8 cellular contexts compared by ENCODE assay signal in genomic region chr3:142148871-142149860, GRCh38. TPM values are rescaled to one million over a fixed set of nuclear protein-coding genes. Genes with fewer than 3 reads are reported as not detected.
DNase-seq lines count a peak whose midpoint lies in the region; ATAC-seq and TF ChIP-seq lines count a peak whose summit lies in the region.

TSS of gene TFDP2 (minus strand) at chr3:142149544. CDS start at chr3:142101749, 47,795 bp downstream.

- H3K36me3 ChIP-seq in RWPE2 (ENCODE audit: low read depth): no peaks in the 10 kb centered on the region

- no peaks in the 10 kb centered on the region for H3K9me3 Mint-ChIP-seq in nephron
- H3K9me3 Mint-ChIP-seq in stimulated activated naive CD8-positive, alpha-beta T cell treated with anti-CD3 and anti-CD28 coated beads, Interleukin-15, Interleukin-2, amounts not matched to agents 100 ng/mL and 50 ng/mL, for 24 hours: no peaks in the 10 kb centered on the region

- peak; percentile 98 for ATAC-seq in RWPE2 (ENCODE audit: low read depth)

- peaks cover 3% of the 10 kb centered on the region for H3K27me3 Mint-ChIP-seq in nephron (ENCODE audit: low read depth)
- no peaks in the 10 kb centered on the region for H3K27me3 Mint-ChIP-seq in stimulated activated naive CD8-positive, alpha-beta T cell treated with anti-CD3 and anti-CD28 coated beads, Interleukin-15, Interleukin-2, amounts not matched to agents 100 ng/mL and 50 ng/mL, for 24 hours

- peak within 1 kb of the TSS; percentile 92 to 99 (median 95) for H3K4me3 Mint-ChIP-seq in nephron
- H3K4me3 Mint-ChIP-seq in stimulated activated naive CD8-positive, alpha-beta T cell treated with anti-CD3 and anti-CD28 coated beads, Interleukin-15, Interleukin-2, amounts not matched to agents 100 ng/mL and 50 ng/mL, for 24 hours: peak within 1 kb of the TSS; percentile 92

- peak within 1 kb of the TSS; percentile 70 for H3K4me3 ChIP-seq in LNCaP clone FGC (ENCODE audit: low read depth, low read length)
- peak within 1 kb of the TSS; percentile 71 for H3K4me3 ChIP-seq in RWPE2 (ENCODE audit: severe bottlenecking)
- peak within 1 kb of the TSS; percentile 77 for H3K4me3 ChIP-seq in fibroblast of pulmonary artery (replicated peaks; ENCODE audit: low read depth, low read length)

- TF ChIP-seq CTCF in LNCaP clone FGC (IDR thresholded peaks at IDR 0.05; ENCODE audit: control insufficient read depth, extremely low read depth, insufficient read depth) (no peak), RWPE2 (IDR thresholded peaks at IDR 0.05; ENCODE audit: poor library complexity, severe bottlenecking) (no peak), fibroblast of pulmonary artery (IDR thresholded peaks at IDR 0.05; ENCODE audit: low read length, missing control alignments) (no peak), nephron (IDR thresholded peaks at IDR 0.05; ENCODE audit: unreplicated experiment in 3 of 3) (no peak)

- DNase-seq in ELR (ENCODE audit: low read depth): peak; percentile 92
- peak; percentile 83 for DNase-seq in H4 (ENCODE audit: low spot score)
- peak; percentile 66 for DNase-seq in LNCaP clone FGC (ENCODE audit: low read depth)
- DNase-seq in RWPE2 (ENCODE audit: low spot score): peak; percentile 92
- peak; percentile 79 for DNase-seq in activated effector memory CD4-positive, alpha-beta T cell treated with Interleukin-2 at 50 U/mL for 16 hours
- DNase-seq in fibroblast of pulmonary artery (ENCODE audit: low read depth): peak; percentile 87

- peaks cover 29% of the 10 kb centered on the region for H3K4me1 Mint-ChIP-seq in nephron
- H3K4me1 Mint-ChIP-seq in stimulated activated naive CD8-positive, alpha-beta T cell treated with anti-CD3 and anti-CD28 coated beads, Interleukin-15, Interleukin-2, amounts not matched to agents 100 ng/mL and 50 ng/mL, for 24 hours (ENCODE audit: low read depth): peaks cover 27% of the 10 kb centered on the region

- peak within 1 kb of the TSS; percentile 88 to 95 (median 93) for H3K27ac Mint-ChIP-seq in nephron
- H3K27ac Mint-ChIP-seq in stimulated activated naive CD8-positive, alpha-beta T cell treated with anti-CD3 and anti-CD28 coated beads, Interleukin-15, Interleukin-2, amounts not matched to agents 100 ng/mL and 50 ng/mL, for 24 hours: peak within 1 kb of the TSS; percentile 83

- H3K27me3 ChIP-seq in RWPE2 (ENCODE audit: insufficient read depth, poor library complexity, severe bottlenecking): no peaks in the 10 kb centered on the region

- no peaks in the 10 kb centered on the region for H3K9me3 ChIP-seq in RWPE2 (ENCODE audit: severe bottlenecking)

- peak within 1 kb of the TSS; percentile 45 for H3K27ac ChIP-seq in RWPE2 (ENCODE audit: poor library complexity, severe bottlenecking)

- H3K36me3 Mint-ChIP-seq in nephron (ENCODE audit: low read depth): peaks cover 4% of the 10 kb centered on the region
- H3K36me3 Mint-ChIP-seq in stimulated activated naive CD8-positive, alpha-beta T cell treated with anti-CD3 and anti-CD28 coated beads, Interleukin-15, Interleukin-2, amounts not matched to agents 100 ng/mL and 50 ng/mL, for 24 hours (ENCODE audit: low read depth): no peaks in the 10 kb centered on the region

- peaks cover 14% of the 10 kb centered on the region for H3K4me1 ChIP-seq in RWPE2 (ENCODE audit: insufficient read depth, poor library complexity, severe bottlenecking)

RNA-seq across cellular contexts. Expression of gene TFDP2, which starts in this region (rescaled TPM):
- total RNA-seq in H4 (2014; rRNA removed; shearing (Covaris generic)): 66.5 and 71.4 TPM in 2 replicates

Comparison
In these comparisons a context has a peak if more than half of its experiments do, and no peak if none do; other contexts are left out.
1. Peak in every context shown above with its lines: DNase-seq, ATAC-seq, H3K4me3 ChIP-seq and H3K27ac ChIP-seq.